In the genomic region with DNA sequence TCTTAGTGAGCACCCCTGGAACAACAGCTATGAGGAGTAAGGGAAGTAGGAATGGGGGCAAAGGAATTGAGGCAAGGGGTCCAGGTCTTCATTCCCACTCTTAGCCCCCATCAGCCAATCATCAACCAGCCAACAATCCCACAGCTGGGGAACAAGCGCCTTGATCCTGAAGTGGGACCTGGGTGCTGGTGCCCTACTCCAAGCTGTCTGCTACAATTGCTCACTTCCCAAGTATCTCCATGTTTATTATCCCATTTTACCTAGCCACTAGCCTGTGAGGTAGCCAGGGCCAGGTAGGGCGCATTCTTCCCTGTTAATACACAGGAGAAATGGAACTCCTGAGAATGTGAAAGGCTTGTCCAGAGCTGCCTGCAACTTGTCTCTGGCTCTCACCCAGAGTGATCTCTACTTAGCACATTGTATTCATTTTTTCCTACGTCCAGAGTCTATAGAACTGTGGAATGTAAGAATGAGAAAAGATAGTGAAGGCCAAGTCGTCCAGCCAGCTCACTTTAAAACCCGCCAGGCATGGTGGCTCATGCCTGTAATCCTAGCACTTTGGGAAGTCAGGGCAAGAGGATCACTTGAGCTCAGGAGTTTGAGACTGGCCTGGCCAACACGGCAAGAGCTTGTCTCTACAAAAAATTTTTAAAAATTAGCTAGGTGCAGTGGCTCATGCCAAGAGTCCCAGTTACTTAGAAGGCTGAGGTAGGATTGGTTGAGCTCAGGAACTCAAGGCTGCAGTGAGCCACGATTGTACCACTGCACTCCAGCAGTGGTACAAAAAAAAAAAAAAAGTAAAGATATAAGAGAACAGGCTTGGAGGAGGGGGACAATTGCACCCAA, we compare ENCODE assay signal across 11 cellular contexts. TPM values are rescaled to one million over a fixed set of nuclear protein-coding genes. Genes with fewer than 3 reads are reported as not detected.
DNase-seq lines count a peak whose midpoint lies in the region; ATAC-seq and TF ChIP-seq lines count a peak whose summit lies in the region.
"Had no signal": no experiment of that assay in that cellular context is flagged by ENCODE, and none has a peak within 500 bp of the region (broad histone marks: within the 10 kb centered on the region; RNA-seq: fewer than 3 reads in every experiment).

No MANE protein-coding gene starts in this region.

- DNase-seq in EL (peak; percentile 61), RWPE1 (ENCODE audit: low spot score) (peak; percentile 83), endothelial cell (ENCODE audit: low spot score) (no peak), mesothelial cell of epicardium (ENCODE audit: low spot score in 2 of 2, unreplicated experiment in 2 of 2) (no peak), anterior cingulate cortex (lab: John Stamatoyannopoulos, UW) (no peak), hepatic stellate cell (ENCODE audit: low spot score) (no peak)
- DNase-seq in stimulated activated CD4-positive, alpha-beta T cell treated with anti-CD3 and anti-CD28 coated beads, Interleukin-1b, Interleukin-23, amount 100 ng/mL, for 48 hours = no peak
- DNase-seq: hypothalamus, NCI-H187 treated with DMSO at 0.1 percent for 48 hours, T-helper 9 cell had no signal

- CTCF ChIA-PET in RWPE1 (lab: Yijun Ruan, JAX) = interaction anchor here (0.9 kb wide), 1 partner anchor 23 kb away, joined by 3 read pairs; no protein-coding TSS in a partner anchor

- H3K4me1 Mint-ChIP-seq in endothelial cell (ENCODE audit: unreplicated experiment) (peaks cover 65% of the 10 kb centered on the region), mesothelial cell of epicardium (peaks cover 11% of the 10 kb centered on the region)

- POLR2A ChIA-PET in RWPE1 (lab: Yijun Ruan, JAX; ENCODE audit: low non-redundant PET) = interaction anchor here (0.7 kb wide), 1 partner anchor 42 kb away, joined by 3 read pairs; a partner anchor contains a TSS

- peak overlapping the region; percentile 83 for H3K27ac Mint-ChIP-seq in endothelial cell (ENCODE audit: unreplicated experiment)
- peak overlapping the region; percentile 85 for H3K27ac Mint-ChIP-seq in mesothelial cell of epicardium

- H3K4me3 Mint-ChIP-seq in endothelial cell (ENCODE audit: unreplicated experiment) (peak overlapping the region; percentile 45), mesothelial cell of epicardium (no peak overlapping the region)

- peaks cover 39% of the 10 kb centered on the region for H3K36me3 Mint-ChIP-seq in endothelial cell (ENCODE audit: low read depth, unreplicated experiment)
- H3K36me3 Mint-ChIP-seq in mesothelial cell of epicardium = no peaks in the 10 kb centered on the region

- H3K27me3 Mint-ChIP-seq in endothelial cell (ENCODE audit: unreplicated experiment) (peaks cover 13% of the 10 kb centered on the region), mesothelial cell of epicardium (ENCODE audit: low read depth) (no peaks in the 10 kb centered on the region)

- ATAC-seq in GM21390 (IDR thresholded peaks at IDR 0.05; ENCODE audit: unreplicated experiment) = no peak

- H3K27ac ChIP-seq in RWPE1 = peak overlapping the region; percentile 88

- H3K9me3 Mint-ChIP-seq in endothelial cell (ENCODE audit: unreplicated experiment) = no peaks in the 10 kb centered on the region
- no peaks in the 10 kb centered on the region for H3K9me3 Mint-ChIP-seq in mesothelial cell of epicardium

- no peak for TF ChIP-seq CTCF in RWPE1 (conservative IDR thresholded peaks at IDR 0.05; ENCODE audit: low read depth)
- TF ChIP-seq CTCF in endothelial cell (IDR thresholded peaks at IDR 0.05; ENCODE audit: unreplicated experiment) = no peak
- no peak for TF ChIP-seq CTCF in mesothelial cell of epicardium (IDR thresholded peaks at IDR 0.05; ENCODE audit: unreplicated experiment)

RNA-seq across cellular contexts. Expression of a gene that starts 6.2 kb away (rescaled TPM):
- total RNA-seq in endothelial cell (ENCODE audit: unreplicated experiment) (69.6 TPM), mesothelial cell of epicardium (24.9 to 28.9 TPM (median 25.2 TPM) in 3 replicates)

RNA-seq across cellular contexts. Expression of a gene that starts 17.0 kb away (rescaled TPM):
- total RNA-seq in endothelial cell (ENCODE audit: unreplicated experiment) = 565 TPM
- total RNA-seq in mesothelial cell of epicardium = 0.29 TPM in 1 of 3 replicates, not detected in the others

RNA-seq across cellular contexts. Expression of a gene that starts 25.3 kb away (rescaled TPM):
- total RNA-seq in endothelial cell (ENCODE audit: unreplicated experiment) = not detected
- not detected in 3 replicates for total RNA-seq in mesothelial cell of epicardium

RNA-seq across cellular contexts. Expression of a gene that starts 37.0 kb away (rescaled TPM):
- total RNA-seq in endothelial cell (ENCODE audit: unreplicated experiment) (69.1 TPM), mesothelial cell of epicardium (26.8 to 30.3 TPM (median 27.0 TPM) in 3 replicates)

RNA-seq across cellular contexts. Expression of a gene that starts 41.7 kb away (rescaled TPM):
- total RNA-seq in endothelial cell (ENCODE audit: unreplicated experiment) = 7.6 TPM
- total RNA-seq in mesothelial cell of epicardium = 4.8 to 6.5 TPM (median 6.1 TPM) in 3 replicates

Comparison
In these comparisons a context has a peak if more than half of its experiments do, and no peak if none do; other contexts are left out.
1. DNase-seq: peak in EL (single experiment) and RWPE1 (single experiment); none in endothelial cell (single experiment), mesothelial cell of epicardium (0 of 2), anterior cingulate cortex (0 of 58), stimulated activated CD4-positive, alpha-beta T cell treated with anti-CD3 and anti-CD28 coated beads, Interleukin-1b, Interleukin-23, amount 100 ng/mL, for 48 hours (single experiment) and hepatic stellate cell (single experiment).
2. RNA of a gene that starts 17.0 kb away (total RNA-seq): 565 TPM in endothelial cell (single experiment); 0.29 TPM in mesothelial cell of epicardium; every median in the first group is over 100 times any median in the second.